ENCODE assay signal across 1 cellular context in the genomic region with DNA sequence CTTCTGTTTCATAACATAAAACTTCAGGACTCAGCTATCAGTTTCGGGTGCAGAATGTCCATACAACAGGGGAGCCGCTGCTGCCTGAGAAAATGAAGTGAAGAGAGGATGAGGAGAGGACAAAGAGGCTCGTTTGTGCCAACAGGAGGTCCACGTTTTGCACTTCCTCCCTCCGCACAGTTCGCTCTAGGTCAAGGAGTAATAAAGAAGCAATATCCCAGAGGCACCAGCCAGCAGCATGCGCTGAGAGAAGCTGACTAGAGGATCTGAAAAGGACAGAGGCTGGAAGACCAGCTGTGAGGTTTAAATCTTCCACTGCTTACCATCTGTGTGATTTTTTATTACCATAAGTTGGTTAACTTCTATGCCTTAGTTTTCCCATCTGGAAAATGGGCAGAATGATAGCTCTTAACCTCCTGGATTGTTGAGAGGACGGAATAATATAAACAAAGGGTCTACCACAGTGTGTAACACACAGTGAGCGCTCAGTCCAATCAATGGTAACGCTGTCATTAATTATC.
TF ChIP-seq lines count a peak whose summit lies in the region.

No MANE protein-coding gene starts in this region.

TF ChIP-seq in H1, 55 proteins besides CTCF, POLR2A, EP300 and RAD21 (continued from another document):
- TF ChIP-seq SIN3A (conservative IDR thresholded peaks at IDR 0.05 in 1 of 2, IDR thresholded peaks at IDR 0.05 in 1 of 2; ENCODE audit: low read depth in 1 of 2, low read length in 2 of 2) = 0 out of 4 replicates have a peak, but pooled peaks of 1 of the 2 experiments have one; percentile 12
- peak; percentile 90 for TF ChIP-seq KDM1A (IDR thresholded peaks at IDR 0.05; ENCODE audit: borderline replicate concordance, low read length)
